9 cellular contexts compared by ENCODE assay signal in the genomic region with DNA sequence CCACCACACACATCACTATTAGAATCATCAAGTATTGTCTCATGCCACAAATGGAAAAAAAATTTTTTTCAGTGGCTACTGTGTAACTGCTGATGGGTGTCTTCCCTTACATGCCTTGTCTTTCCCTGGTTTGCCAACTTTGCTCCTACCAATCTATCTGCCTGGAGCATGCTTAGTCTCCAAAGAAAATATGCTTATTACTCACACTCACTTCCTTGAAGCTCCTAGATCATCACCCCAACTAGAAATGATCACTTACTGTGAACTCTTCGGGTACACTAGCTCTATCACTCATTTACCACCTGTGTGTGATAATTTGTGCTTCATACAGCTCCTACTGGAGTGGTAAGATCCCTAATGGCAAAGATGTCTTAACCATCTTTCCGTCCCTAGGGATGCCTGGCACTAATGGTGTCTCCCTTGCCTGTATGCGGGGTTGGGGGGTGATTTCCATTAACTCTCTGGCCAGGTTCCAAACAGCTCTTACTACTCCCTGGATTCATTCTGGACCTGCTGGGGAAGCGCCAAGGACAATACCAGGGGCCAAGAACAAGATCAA. TPM values are rescaled to one million over a fixed set of nuclear protein-coding genes. Genes with fewer than 3 reads are reported as not detected.
DNase-seq lines count a peak whose midpoint lies in the region; ATAC-seq, FAIRE-seq and TF ChIP-seq lines count a peak whose summit lies in the region.
"Had no signal": no experiment of that assay in that cellular context is flagged by ENCODE, and none has a peak within 500 bp of the region (broad histone marks: within the 10 kb centered on the region; RNA-seq: fewer than 3 reads in every experiment).

No MANE protein-coding gene starts in this region.

- no peak for TF ChIP-seq POLR2A in HepG2 (IDR thresholded peaks at IDR 0.05; ENCODE audit: insufficient read depth in 1 of 2, low read depth in 2 of 2, low read length in 2 of 2)

- no peak for FAIRE-seq in HepG2 (lab: Jason Lieb, UNC)
- FAIRE-seq: A204.1 had no signal

- TF ChIP-seq EP300 in HepG2 (IDR thresholded peaks at IDR 0.05; ENCODE audit: low read depth in 2 of 2, low read length in 2 of 2) (no peak), HepG2 (CRISPR knock-in tag; IDR thresholded peaks at IDR 0.05; ENCODE audit: borderline replicate concordance) (no peak)

- H3K4me2 ChIP-seq in HepG2 (ENCODE audit: low read depth, low read length): peak overlapping the region; percentile 87

- H3K36me3 ChIP-seq in HepG2 (replicated peaks in 1 of 2; ENCODE audit: control insufficient read depth in 1 of 2, insufficient read depth in 2 of 2, low read length in 2 of 2) (peaks cover 3% of the 10 kb centered on the region in 2 experiments; a peak in 3 of 5 replicates), thoracic aorta (peaks cover 4% of the 10 kb centered on the region)

- peak overlapping the region; percentile 88 for H3K9ac ChIP-seq in HepG2 (ENCODE audit: insufficient read depth, low read depth, low read length)

- H3K27me3 ChIP-seq in HepG2 (ENCODE audit: control insufficient read depth in 1 of 2, insufficient read depth in 2 of 2, low read length in 2 of 2) (no peaks in the 10 kb centered on the region; a peak in 1 of 5 replicates), thoracic aorta (replicated peaks; ENCODE audit: insufficient read depth) (no peaks in the 10 kb centered on the region)

- H3K27ac ChIP-seq in HepG2 (ENCODE audit: extremely low read length, insufficient read depth, low read length): peak overlapping the region; percentile 62
- peak overlapping the region in 1 of 2 donors; percentile 62 for H3K27ac ChIP-seq in thoracic aorta

- peak overlapping the region; percentile 87 for H3K4me3 ChIP-seq in Jurkat, Clone E6-1 (ENCODE audit: low read length)
- H3K4me3 ChIP-seq in astrocyte of the cerebellum (ENCODE audit: low read depth, low read length) (peak overlapping the region; percentile 97), HepG2 (replicated peaks in 1 of 3; ENCODE audit: insufficient read depth in 1 of 3, low read depth in 2 of 3, low read length in 3 of 3) (peak overlapping the region; percentile 87 to 97 (median 95)), thoracic aorta (peak overlapping the region; percentile 93)

- in situ Hi-C loops in astrocyte of the cerebellum (cut with HindIII; ENCODE audit: low sequenced_read_pairs) (no loop called here), HepG2 (cut with HindIII; ENCODE audit: extremely low pct_ligation_motif_present, low pct_unique_long_range_greater_than_20kb) (no loop called here)

- intact Hi-C loops in HepG2 (cut with micrococcal nuclease; ENCODE audit: unreplicated experiment): no loop called here

- TF ChIP-seq RAD21 in HepG2 (CRISPR knock-in tag; IDR thresholded peaks at IDR 0.05): no peak

- TF ChIP-seq CTCF in astrocyte of the cerebellum (IDR thresholded peaks at IDR 0.05; ENCODE audit: low read depth, low read length, missing control alignments): no peak
- TF ChIP-seq CTCF in HepG2 (CRISPR knock-in tag; IDR thresholded peaks at IDR 0.05): no peak
- no peak for TF ChIP-seq CTCF in thoracic aorta (IDR thresholded peaks at IDR 0.05)

- no peaks in the 10 kb centered on the region for H3K9me3 ChIP-seq in HepG2 (ENCODE audit: low read length)
- no peaks in the 10 kb centered on the region for H3K9me3 ChIP-seq in thoracic aorta

- CTCF ChIA-PET in HepG2 (lab: Yijun Ruan, JAX; ENCODE audit: low intra/inter-chr PET ratio, low total read pairs): interaction anchor here (1.1 kb wide), 1 partner anchor 28 kb away, joined by 3 read pairs; no protein-coding TSS in a partner anchor

- H3K4me1 ChIP-seq in HepG2 (ENCODE audit: insufficient read depth, low read length) (peaks cover 20% of the 10 kb centered on the region), thoracic aorta (ENCODE audit: control insufficient read depth in 1 of 2, low read depth in 2 of 2) (peaks cover 16 to 20% of the 10 kb centered on the region in 2 donors)

- peaks cover 19% of the 10 kb centered on the region for H3K79me2 ChIP-seq in HepG2 (ENCODE audit: insufficient read depth, low read length)

- no peak overlapping the region for H2AFZ ChIP-seq in HepG2 (ENCODE audit: low read length)

- H4K20me1 ChIP-seq in HepG2 (ENCODE audit: insufficient read depth, low read length): no peaks in the 10 kb centered on the region

- POLR2A ChIA-PET in HepG2 (lab: Yijun Ruan, JAX): interaction anchor here (0.8 to 2.1 kb wide), 3 partner anchors 19 to 90 kb away, joined by 3 to 4 read pairs (median 3); a partner anchor contains a TSS

- DNase-seq in DMS 273 (lab: John Stamatoyannopoulos, UW; ENCODE audit: unreplicated experiment) (peak; percentile 57), DMS 273 treated with DMSO at 0.1 percent for 48 hours (lab: John Stamatoyannopoulos, UW) (no peak), astrocyte of the cerebellum (ENCODE audit: low read depth) (no peak), HepG2 (ENCODE audit: low spot score) (peak; percentile 5), thoracic aorta (ENCODE audit: low spot score) (no peak)
- DNase-seq in Jurkat, Clone E6-1 (ENCODE audit: low read depth, low spot score): no peak

- WGBS in HepG2 (ENCODE audit: low lambda C conversion rate): 0% methylated on average over 4 of the region's 4 CpGs

- BruUV-seq in HepG2 (replicated peaks; lab: Mats Ljungman, UMichigan): no TSS peak

- ATAC-seq in HepG2 (peak; percentile 44), thoracic aorta (ENCODE audit: insufficient number of reproducible peaks, low FRiP score, low read depth) (no peak), HG03159 (IDR thresholded peaks at IDR 0.05; ENCODE audit: unreplicated experiment) (no peak), GM18858 (IDR thresholded peaks at IDR 0.05; ENCODE audit: unreplicated experiment) (no peak)

TF ChIP-seq in HepG2, 621 proteins besides CTCF, POLR2A, EP300 and RAD21 (continues in another document):
- TF ChIP-seq ZNF484 (CRISPR knock-in tag; IDR thresholded peaks at IDR 0.05; ENCODE audit: borderline replicate concordance, low read depth): no peak
- TF ChIP-seq ZNF251 (CRISPR knock-in tag; IDR thresholded peaks at IDR 0.05): no peak
- no peak for TF ChIP-seq ZMAT3 (CRISPR knock-in tag; conservative IDR thresholded peaks at IDR 0.05)
- TF ChIP-seq ZNF672 (CRISPR knock-in tag; IDR thresholded peaks at IDR 0.05): no peak
- no peak for TF ChIP-seq ZNF296 (CRISPR knock-in tag; conservative IDR thresholded peaks at IDR 0.05)

RNA-seq across cellular contexts. Expression of a gene that starts 0.8 kb away (rescaled TPM):
- 21.3 TPM for polyA plus RNA-seq in Jurkat, Clone E6-1 (2012; ENCODE audit: insufficient read depth, insufficient read length)
- total RNA-seq in HepG2 (2016; rRNA removed; fragmentation: Illumina TruSeq; extraction: Trizol) (14.7 and 16.5 TPM in 2 replicates), thoracic aorta (10 to 100 TPM in 1 of 2 donors, 1 to 10 TPM in 1; 7.3 to 12.2 TPM)
- 3.4 and 4.8 TPM in 2 replicates for total RNA-seq in HepG2 (2016; cell fraction: cytosol; rRNA removed; fragmentation: Illumina TruSeq; extraction: Trizol; ENCODE audit: low read depth)
- total RNA-seq in HepG2 (2016; cell fraction: insoluble cytoplasmic fraction; rRNA removed; fragmentation: Illumina TruSeq; extraction: Trizol): 12.1 and 16.4 TPM in 2 replicates
- total RNA-seq in HepG2 (2016; cell fraction: membrane; rRNA removed; fragmentation: Illumina TruSeq; extraction: Trizol): 5.4 and 6.5 TPM in 2 replicates
- total RNA-seq in HepG2 (2016; cell fraction: nucleus; rRNA removed; fragmentation: Illumina TruSeq; extraction: Trizol): 16.0 and 19.0 TPM in 2 replicates
- 13.9 and 15.8 TPM in 2 replicates for polyA plus RNA-seq in HepG2 (2011; rRNA removed)
- 8.6 and 9.1 TPM in 2 replicates for polyA plus RNA-seq in HepG2 (2011; cell fraction: cytosol; rRNA removed)
- polyA plus RNA-seq in HepG2 (2011; cell fraction: nucleus; rRNA removed): 28.2 and 31.1 TPM in 2 replicates
- polyA plus RNA-seq in HepG2 (2012): 11.3 and 11.4 TPM in 2 replicates
- polyA plus RNA-seq in HepG2 (2016; cell fraction: cytosol; fragmentation: Illumina TruSeq; extraction: Trizol; ENCODE audit: low read depth): 2.7 and 2.8 TPM in 2 replicates
- polyA plus RNA-seq in HepG2 (2016; cell fraction: insoluble cytoplasmic fraction; fragmentation: Illumina TruSeq; extraction: Trizol; ENCODE audit: low read depth): 10.7 and 15.3 TPM in 2 replicates
- 5.2 and 5.4 TPM in 2 replicates for polyA plus RNA-seq in HepG2 (2016; cell fraction: membrane; fragmentation: Illumina TruSeq; extraction: Trizol; ENCODE audit: low read depth)
- 23.6 and 33.7 TPM in 2 replicates for polyA plus RNA-seq in HepG2 (2016; cell fraction: nucleus; fragmentation: Illumina TruSeq; extraction: Trizol; ENCODE audit: insufficient read depth, low read depth)
- 11.9 and 12.6 TPM in 2 replicates for polyA minus RNA-seq in HepG2 (2011; rRNA and poly(A)+ RNA removed; ENCODE audit: low replicate concordance)
- 5.0 and 8.8 TPM in 2 replicates for polyA minus RNA-seq in HepG2 (2011; cell fraction: cytosol; rRNA and poly(A)+ RNA removed)
- 13.9 and 15.2 TPM in 2 replicates for polyA minus RNA-seq in HepG2 (2011; cell fraction: nucleus; rRNA and poly(A)+ RNA removed)

RNA-seq across cellular contexts. Expression of a gene that starts 27.3 kb away (rescaled TPM):
- polyA plus RNA-seq in Jurkat, Clone E6-1 (2012; ENCODE audit: insufficient read depth, insufficient read length): 224 TPM
- total RNA-seq in HepG2 (2016; rRNA removed; fragmentation: Illumina TruSeq; extraction: Trizol) (162 and 214 TPM in 2 replicates), thoracic aorta (10 to 100 TPM in 1 of 2 donors, 1 to 10 TPM in 1; 5.1 to 20.5 TPM)
- 34.9 and 40.5 TPM in 2 replicates for total RNA-seq in HepG2 (2016; cell fraction: cytosol; rRNA removed; fragmentation: Illumina TruSeq; extraction: Trizol; ENCODE audit: low read depth)
- 154 and 213 TPM in 2 replicates for total RNA-seq in HepG2 (2016; cell fraction: insoluble cytoplasmic fraction; rRNA removed; fragmentation: Illumina TruSeq; extraction: Trizol)
- total RNA-seq in HepG2 (2016; cell fraction: membrane; rRNA removed; fragmentation: Illumina TruSeq; extraction: Trizol): 43.7 and 44.0 TPM in 2 replicates
- total RNA-seq in HepG2 (2016; cell fraction: nucleus; rRNA removed; fragmentation: Illumina TruSeq; extraction: Trizol): 138 and 141 TPM in 2 replicates
- 85.1 and 137 TPM in 2 replicates for polyA plus RNA-seq in HepG2 (2011; rRNA removed)
- polyA plus RNA-seq in HepG2 (2011; cell fraction: cytosol; rRNA removed): 79.0 and 105 TPM in 2 replicates
- 141 and 237 TPM in 2 replicates for polyA plus RNA-seq in HepG2 (2011; cell fraction: nucleus; rRNA removed)
- 46.3 and 69.1 TPM in 2 replicates for polyA plus RNA-seq in HepG2 (2012)
- 7.9 and 8.3 TPM in 2 replicates for polyA plus RNA-seq in HepG2 (2016; cell fraction: cytosol; fragmentation: Illumina TruSeq; extraction: Trizol; ENCODE audit: low read depth)
- polyA plus RNA-seq in HepG2 (2016; cell fraction: insoluble cytoplasmic fraction; fragmentation: Illumina TruSeq; extraction: Trizol; ENCODE audit: low read depth): 161 and 179 TPM in 2 replicates
- polyA plus RNA-seq in HepG2 (2016; cell fraction: membrane; fragmentation: Illumina TruSeq; extraction: Trizol; ENCODE audit: low read depth): 21.4 and 24.5 TPM in 2 replicates
- 138 and 146 TPM in 2 replicates for polyA plus RNA-seq in HepG2 (2016; cell fraction: nucleus; fragmentation: Illumina TruSeq; extraction: Trizol; ENCODE audit: insufficient read depth, low read depth)
- polyA minus RNA-seq in HepG2 (2011; rRNA and poly(A)+ RNA removed; ENCODE audit: low replicate concordance): 266 and 946 TPM in 2 replicates
- polyA minus RNA-seq in HepG2 (2011; cell fraction: cytosol; rRNA and poly(A)+ RNA removed): 56.3 and 76.3 TPM in 2 replicates
- 88.1 and 114 TPM in 2 replicates for polyA minus RNA-seq in HepG2 (2011; cell fraction: nucleus; rRNA and poly(A)+ RNA removed)

Comparison
In these comparisons a context has a peak if more than half of its experiments do, and no peak if none do; other contexts are left out.
1. DNase-seq: peak in DMS 273 (single experiment) and HepG2 (single experiment); none in DMS 273 treated with DMSO at 0.1 percent for 48 hours (single experiment), Jurkat, Clone E6-1 (single experiment), astrocyte of the cerebellum (single experiment) and thoracic aorta (single experiment).
2. Peak in every context shown above with its lines, with median percentiles within 50 percentile points of each other: H3K4me3 ChIP-seq.